Comparison of ENCODE assay signal across 17 cellular contexts in genomic region chr3:120419797-120420196, GRCh38. TPM values are rescaled to one million over a fixed set of nuclear protein-coding genes. Genes with fewer than 3 reads are reported as not detected.
DNase-seq lines count a peak whose midpoint lies in the region; ATAC-seq, FAIRE-seq and TF ChIP-seq lines count a peak whose summit lies in the region.
"Had no signal": no experiment of that assay in that cellular context is flagged by ENCODE, and none has a peak within 500 bp of the region (broad histone marks: within the 10 kb centered on the region; RNA-seq: fewer than 3 reads in every experiment).

No MANE protein-coding gene starts in this region.

- H3K9me3 Mint-ChIP-seq in astrocyte (ENCODE audit: unreplicated experiment): no peaks in the 10 kb centered on the region
- no peaks in the 10 kb centered on the region for H3K9me3 Mint-ChIP-seq in nephron progenitor cell

- no peak overlapping the region for H3K27ac Mint-ChIP-seq in astrocyte (ENCODE audit: unreplicated experiment)
- H3K27ac Mint-ChIP-seq in nephron progenitor cell: peak overlapping the region; percentile 50
- H3K27ac Mint-ChIP-seq: activated CD8-positive, alpha-beta T cell treated with anti-CD3 and anti-CD28 coated beads, Interleukin-2, amount 10 ng/mL, durations not matched to agents 7 days and 5 days had no signal

- TF ChIP-seq POLR2A in transverse colon (IDR thresholded peaks at IDR 0.05): no peak
- TF ChIP-seq POLR2A in lower leg skin (IDR thresholded peaks at IDR 0.05): no peak
- no peak for TF ChIP-seq POLR2A in ovary (IDR thresholded peaks at IDR 0.05)

- ATAC-seq in Right ventricle myocardium superior (ENCODE audit: poor library complexity) (peak; percentile 63), upper lobe of right lung (no peak)
- ATAC-seq: activated CD8-positive, alpha-beta T cell treated with anti-CD3 and anti-CD28 coated beads, Interleukin-2, amount 10 ng/mL, durations not matched to agents 7 days and 5 days; pancreas had no signal

- H3K4me3 Mint-ChIP-seq in astrocyte (ENCODE audit: unreplicated experiment) (no peak overlapping the region), nephron progenitor cell (no peak overlapping the region)
- H3K4me3 Mint-ChIP-seq: activated CD8-positive, alpha-beta T cell treated with anti-CD3 and anti-CD28 coated beads, Interleukin-2, amount 10 ng/mL, durations not matched to agents 7 days and 5 days had no signal

- TF ChIP-seq CTCF in astrocyte (IDR thresholded peaks at IDR 0.05; ENCODE audit: insufficient read depth, low read depth, low read length) (no peak), nephron progenitor cell (IDR thresholded peaks at IDR 0.05) (no peak), transverse colon (IDR thresholded peaks at IDR 0.05) (no peak), upper lobe of right lung (IDR thresholded peaks at IDR 0.05) (no peak), lower leg skin (IDR thresholded peaks at IDR 0.05) (no peak), ovary (IDR thresholded peaks at IDR 0.05) (no peak)

- H3K4me1 Mint-ChIP-seq in astrocyte (ENCODE audit: low read depth, unreplicated experiment) (peaks cover 64% of the 10 kb centered on the region), nephron progenitor cell (peaks cover 74% of the 10 kb centered on the region)

- peaks cover 50% of the 10 kb centered on the region for H3K4me1 ChIP-seq in astrocyte (ENCODE audit: insufficient read depth, low read length)
- H3K4me1 ChIP-seq in transverse colon: peaks cover 18 to 69% (median 41%) of the 10 kb centered on the region in 4 donors
- H3K4me1 ChIP-seq in upper lobe of right lung: peaks cover 53% of the 10 kb centered on the region
- H3K4me1 ChIP-seq in ovary (ENCODE audit: insufficient read depth): peaks cover 15% of the 10 kb centered on the region

- no peaks in the 10 kb centered on the region for H3K9me3 ChIP-seq in astrocyte (ENCODE audit: insufficient read depth, low read depth, low read length)
- H3K9me3 ChIP-seq in transverse colon: no peaks in the 10 kb centered on the region
- no peaks in the 10 kb centered on the region for H3K9me3 ChIP-seq in upper lobe of right lung
- H3K9me3 ChIP-seq in ovary: no peaks in the 10 kb centered on the region
- H3K9me3 ChIP-seq: BLaER1 treated with 17β-estradiol and CSF1 and Interleukin-3, amounts not matched to agents 10 nM and 100 nM; pancreas; upper lobe of left lung had no signal

- whole genome bisulfite sequencing in transverse colon (ENCODE audit: low coverage in 1 of 2), 2 donors: 40 to 76% methylated on average over 1 to 3 of the region's 3 CpGs
- 72 to 79% methylated on average over 3 of the region's 3 CpGs for WGBS in lower leg skin, 2 donors
- WGBS in ovary, 3 donors: 75 to 79% (median 78%) methylated on average over 3 of the region's 3 CpGs

- H3K27me3 ChIP-seq in astrocyte (ENCODE audit: insufficient read depth, low read length) (no peaks in the 10 kb centered on the region), transverse colon (no peaks in the 10 kb centered on the region), upper lobe of right lung (no peaks in the 10 kb centered on the region), ovary (no peaks in the 10 kb centered on the region)
- H3K27me3 ChIP-seq: BLaER1 treated with 17β-estradiol and CSF1 and Interleukin-3, amounts not matched to agents 10 nM and 100 nM; pancreas; upper lobe of left lung had no signal

- intact Hi-C loops in Right ventricle myocardium superior (cut with DNase I) (loop anchor here (2.0 to 5.0 kb wide), 3 partner anchors 88 to 177 kb away; no protein-coding TSS in a partner anchor), transverse colon (cut with DNase I; ENCODE audit: low total_unique reads) (loop anchor here (5.0 kb wide), 2 partner anchors 138 to 177 kb away; no protein-coding TSS in a partner anchor), upper lobe of right lung (cut with DNase I) (no loop called here), lower leg skin (cut with DNase I; ENCODE audit: low total_unique reads) (loop anchor here (5.0 kb wide), 2 partner anchors 138 to 177 kb away; no protein-coding TSS in a partner anchor), ovary (cut with DNase I) (loop anchor here in 3 of 4 donors (5.0 to 10.0 kb wide), 5 partner anchors 75 to 177 kb away; partner anchors contain the start of gene LRRC58 (in 1 of the 3))

- no peaks in the 10 kb centered on the region for H3K27me3 Mint-ChIP-seq in astrocyte (ENCODE audit: low read depth, unreplicated experiment)
- peaks cover 5% of the 10 kb centered on the region for H3K27me3 Mint-ChIP-seq in nephron progenitor cell (ENCODE audit: low read depth, poor library complexity)

- H3K79me2 ChIP-seq in astrocyte (ENCODE audit: insufficient read depth, low read length): peaks cover 86% of the 10 kb centered on the region

- H3K36me3 ChIP-seq in astrocyte (ENCODE audit: insufficient read depth, low read length) (peaks cover 26% of the 10 kb centered on the region), transverse colon (no peaks in the 10 kb centered on the region), upper lobe of right lung (no peaks in the 10 kb centered on the region), ovary (no peaks in the 10 kb centered on the region)
- H3K36me3 ChIP-seq: pancreas, upper lobe of left lung had no signal

- peaks cover 37% of the 10 kb centered on the region for H4K20me1 ChIP-seq in astrocyte (ENCODE audit: insufficient read depth, low read length)
- H4K20me1 ChIP-seq: BLaER1 treated with 17β-estradiol and CSF1 and Interleukin-3, amounts not matched to agents 10 nM and 100 nM had no signal

- no peak for TF ChIP-seq EP300 in transverse colon (IDR thresholded peaks at IDR 0.05; ENCODE audit: low read depth)
- no peak for TF ChIP-seq EP300 in ovary (IDR thresholded peaks at IDR 0.05)

- peak overlapping the region; percentile 0 for H3K4me2 ChIP-seq in astrocyte (ENCODE audit: low read length)

- DNase-seq in astrocyte (ENCODE audit: low read depth): no peak
- DNase-seq in Right ventricle myocardium superior: peak; percentile 66
- no peak for DNase-seq in nephron progenitor cell
- DNase-seq in transverse colon: no peak
- DNase-seq in NCI-H2171 treated with DMSO at 0.1 percent for 48 hours (lab: John Stamatoyannopoulos, UW): no peak
- no peak for DNase-seq in upper lobe of right lung
- no peak for DNase-seq in lower leg skin (ENCODE audit: low spot score in 2 of 2)
- DNase-seq in ovary: no peak
- DNase-seq: activated CD8-positive, alpha-beta T cell treated with anti-CD3 and anti-CD28 coated beads, Interleukin-2, amount 10 ng/mL, durations not matched to agents 7 days and 5 days; activated gamma-delta T cell; DMS79 treated with DMSO at 0.1 percent for 48 hours; pancreas; upper lobe of left lung had no signal

- H3K4me3 ChIP-seq in astrocyte (ENCODE audit: insufficient read depth, low read depth, low read length): no peak overlapping the region
- H3K4me3 ChIP-seq in transverse colon: no peak overlapping the region
- no peak overlapping the region for H3K4me3 ChIP-seq in upper lobe of right lung
- no peak overlapping the region for H3K4me3 ChIP-seq in lower leg skin (ENCODE audit: low read depth, poor library complexity, severe bottlenecking)
- H3K4me3 ChIP-seq in ovary: no peak overlapping the region
- H3K4me3 ChIP-seq: BLaER1 treated with 17β-estradiol and CSF1 and Interleukin-3, amounts not matched to agents 10 nM and 100 nM; lung; pancreas; upper lobe of left lung had no signal

- peak overlapping the region; percentile 69 for H3K27ac ChIP-seq in astrocyte (ENCODE audit: low read depth, low read length)
- peak overlapping the region; percentile 73 to 84 (median 80) for H3K27ac ChIP-seq in transverse colon
- H3K27ac ChIP-seq in upper lobe of right lung: no peak overlapping the region
- no peak overlapping the region for H3K27ac ChIP-seq in ovary
- H3K27ac ChIP-seq: BLaER1 treated with 17β-estradiol and CSF1 and Interleukin-3, amounts not matched to agents 10 nM and 100 nM had no signal

- H3K9ac ChIP-seq in astrocyte (ENCODE audit: low read length): peak overlapping the region; percentile 60
- H3K9ac ChIP-seq: BLaER1 treated with 17β-estradiol and CSF1 and Interleukin-3, amounts not matched to agents 10 nM and 100 nM had no signal

- no peak overlapping the region for H2AFZ ChIP-seq in astrocyte (ENCODE audit: low read depth, low read length)

- in situ Hi-C loops in transverse colon (cut with MboI; ENCODE audit: low pct_ligation_motif_present in 1 of 4, low pct_unique_long_range_greater_than_20kb in 1 of 4, low sequenced_read_pairs in 3 of 4): loop anchor here (10.0 to 25.0 kb wide), 3 partner anchors 135 to 175 kb away; no protein-coding TSS in a partner anchor

- H3K36me3 Mint-ChIP-seq in astrocyte (ENCODE audit: low read depth, unreplicated experiment) (peaks cover 15% of the 10 kb centered on the region), nephron progenitor cell (ENCODE audit: low read depth) (peaks cover 33% of the 10 kb centered on the region)

- no peak for FAIRE-seq in astrocyte (lab: Jason Lieb, UNC)
- FAIRE-seq: HepG2, pancreas, TTC549 had no signal

RNA-seq across cellular contexts. Expression of gene FSTL1, which starts 31.0 kb away (rescaled TPM):
- total RNA-seq in astrocyte (1,010 and 1,056 TPM in 2 replicates), Right ventricle myocardium superior (209 TPM), transverse colon (100 to 1,000 TPM in 1 of 4 donors, 10 to 100 TPM in 3; 81.2 to 106 (median 91.8) TPM), upper lobe of right lung (221 TPM), lower leg skin (100 to 1,000 TPM in 2 of 4 donors, 10 to 100 TPM in 2; 52.8 to 207 (median 104) TPM), ovary (100 to 1,000 TPM in 5 of 7 donors, 10 to 100 TPM in 2; 98.0 to 296 (median 204) TPM)
- polyA plus RNA-seq in ovary: 100 to 1,000 TPM; 104 to 357 TPM

Comparison
In these comparisons a context has a peak if more than half of its experiments do, and no peak if none do; other contexts are left out.
1. H3K27ac ChIP-seq: peak in astrocyte (single experiment) and transverse colon (4 of 4); none in upper lobe of right lung (single experiment) and ovary (0 of 2).